In genomic region chr11:70220920-70221319, GRCh38 we compare ENCODE assay signal across 23 cellular contexts. TPM values are rescaled to one million over a fixed set of nuclear protein-coding genes. Genes with fewer than 3 reads are reported as not detected.
DNase-seq lines count a peak whose midpoint lies in the region; ATAC-seq, FAIRE-seq and TF ChIP-seq lines count a peak whose summit lies in the region.
"Had no signal": no experiment of that assay in that cellular context is flagged by ENCODE, and none has a peak within 500 bp of the region (broad histone marks: within the 10 kb centered on the region; RNA-seq: fewer than 3 reads in every experiment).

No MANE protein-coding gene starts in this region.

- peaks cover under 1 to 5% (median 2%) of the 10 kb centered on the region in 4 experiments; a peak in 5 of 7 replicates for H3K4me1 ChIP-seq in H1 (replicated peaks in 1 of 4; ENCODE audit: control insufficient read depth in 3 of 4, insufficient read depth in 4 of 4, low read length in 3 of 4)
- H3K4me1 ChIP-seq in osteoblast (ENCODE audit: insufficient read depth, low read length) = no peaks in the 10 kb centered on the region

- H4K20me1 ChIP-seq in H1 (replicated peaks in 1 of 2; ENCODE audit: control insufficient read depth in 1 of 2, insufficient read depth in 2 of 2, low read length in 2 of 2) (no peaks in the 10 kb centered on the region), osteoblast (ENCODE audit: insufficient read depth, low read length) (no peaks in the 10 kb centered on the region)

- H3K56ac ChIP-seq in H1 (replicated peaks; ENCODE audit: insufficient read length, low read depth, low read length) = no peak overlapping the region

- no peak overlapping the region for H3K23ac ChIP-seq in H1 (ENCODE audit: insufficient read length)

- H3K14ac ChIP-seq in H1 (ENCODE audit: insufficient read length) = no peak overlapping the region

- H4K5ac ChIP-seq in H1 (ENCODE audit: insufficient read length, low read depth, low read length) = no peak overlapping the region

- H3K27ac ChIP-seq in H1 (ENCODE audit: low read depth, low read length) (no peak overlapping the region), osteoblast (ENCODE audit: low read depth, low read length) (no peak overlapping the region)

- WGBS in H1 (ENCODE audit: extremely low coverage in 1 of 2, insufficient coverage in 1 of 2, insufficient read length in 1 of 2, insufficient replicate concordance in 2 of 2, low coverage in 1 of 2, low lambda C conversion rate in 2 of 2, missing lambda C conversion rate in 1 of 2), 2 experiments = 72% methylated on average over 1 of the region's 1 CpG; no CpG with 5 or more reads in 1 of the 2 experiments

- no peak overlapping the region for H2BK120ac ChIP-seq in H1 (replicated peaks; ENCODE audit: low read depth, low read length)

- no peak for TF ChIP-seq POLR2A in H1 (IDR thresholded peaks at IDR 0.05; ENCODE audit: control extremely low read depth in 1 of 2, low read depth in 2 of 2, low read length in 2 of 2)

- CTCF ChIA-PET in H1 (lab: Charles Lee; ENCODE audit: partially characterized antibody) = interaction anchor here (0.6 to 1.3 kb wide), 3 partner anchors 11 to 328 kb away, joined by 3 to 4 read pairs (median 3); no protein-coding TSS in a partner anchor

- ATAC-seq in HG02885 (IDR thresholded peaks at IDR 0.05; ENCODE audit: poor library complexity, unreplicated experiment) = no peak
- ATAC-seq: HCT116, SK-N-SH treated with all-trans-retinoic acid at 6 μM for 48 hours had no signal

- FAIRE-seq in H1 (lab: Jason Lieb, UNC) = no peak
- FAIRE-seq: GM12892, GM19239, RCC 7860 had no signal

- TF ChIP-seq EP300 in H1 (IDR thresholded peaks at IDR 0.05; ENCODE audit: borderline replicate concordance in 1 of 2, low read depth in 2 of 2, low read length in 2 of 2) = no peak

- no peaks in the 10 kb centered on the region for H3K27me3 ChIP-seq in H1 (replicated peaks in 1 of 4; ENCODE audit: control insufficient read depth in 3 of 4, extremely low read depth in 1 of 4, insufficient read depth in 3 of 4, low read length in 3 of 4)
- no peaks in the 10 kb centered on the region for H3K27me3 ChIP-seq in osteoblast (ENCODE audit: insufficient read depth, low read length)
- H3K27me3 ChIP-seq: MG63 had no signal

- no peaks in the 10 kb centered on the region for H3K36me3 ChIP-seq in H1 (ENCODE audit: control insufficient read depth in 2 of 4, insufficient read depth in 4 of 4, low read length in 3 of 4)
- H3K36me3 ChIP-seq in osteoblast (ENCODE audit: insufficient read depth, low read length) = no peaks in the 10 kb centered on the region
- H3K36me3 ChIP-seq: MG63 had no signal

- no peak overlapping the region for H3K9ac ChIP-seq in H1 (replicated peaks in 1 of 4; ENCODE audit: extremely low read depth in 1 of 4, low read depth in 3 of 4, low read length in 3 of 4)

- H3K18ac ChIP-seq in H1 (ENCODE audit: extremely low read depth, low read length) = no peak overlapping the region

- H2AFZ ChIP-seq in H1 (ENCODE audit: low read length) (no peak overlapping the region), osteoblast (ENCODE audit: low read length) (no peak overlapping the region)

- no peak overlapping the region for H2BK15ac ChIP-seq in H1 (ENCODE audit: low read length)

- peak; percentile 64 for DNase-seq in EL
- peak; percentile 34 for DNase-seq in LHCN-M2 (ENCODE audit: low read depth)
- DNase-seq in H1 (ENCODE audit: low read depth in 1 of 2, low spot score in 2 of 2) = no peak
- DNase-seq in osteoblast (ENCODE audit: insufficient read length, low spot score, missing footprints) = peak; percentile 81
- no peak for DNase-seq in activated CD4-positive, alpha-beta T cell treated with anti-CD3 and anti-CD28 coated beads for 4 hours
- no peak for DNase-seq in DMS153 treated with DMSO at 0.1 percent for 48 hours (lab: John Stamatoyannopoulos, UW; ENCODE audit: unreplicated experiment)
- no peak for DNase-seq in NCI-H2107 treated with DMSO at 0.1 percent for 48 hours (lab: John Stamatoyannopoulos, UW; ENCODE audit: unreplicated experiment)
- DNase-seq: Caco-2, DMS53, GDM1, KBM-7, MG63, NCI-H1105, NCI-H1694 treated with DMSO at 0.1 percent for 48 hours, NCI-H446, NCI-H82, SHP77 had no signal

- no peak overlapping the region for H3K4ac ChIP-seq in H1 (replicated peaks; ENCODE audit: insufficient read length, low read depth, low read length)

- H4K91ac ChIP-seq in H1 (replicated peaks; ENCODE audit: insufficient read length, low read length) = no peak overlapping the region

- POLR2A ChIA-PET in H1 (lab: Charles Lee; ENCODE audit: partially characterized antibody) = no interaction called here

- H2BK5ac ChIP-seq in H1 (ENCODE audit: low read depth, low read length) = no peak overlapping the region

- no peak overlapping the region for H4K8ac ChIP-seq in H1 (ENCODE audit: extremely low read depth, insufficient read depth, low read length)

- no peaks in the 10 kb centered on the region for H3K79me1 ChIP-seq in H1 (ENCODE audit: low read depth, low read length)

- H3K23me2 ChIP-seq in H1 (ENCODE audit: low read depth, low read length) = no peaks in the 10 kb centered on the region

- H3K4me3 ChIP-seq in H1 (ENCODE audit: extremely low read depth in 1 of 4, insufficient read depth in 2 of 4, low read depth in 3 of 4, low read length in 4 of 4) (no peak overlapping the region), osteoblast (ENCODE audit: insufficient read depth, low read length) (no peak overlapping the region)
- H3K4me3 ChIP-seq: MG63 had no signal

- H2BK20ac ChIP-seq in H1 (ENCODE audit: low read length) = 0 out of 2 replicates have a peak overlapping the region, but pooled peaks have one; percentile 43

- no peaks in the 10 kb centered on the region for H3K9me3 ChIP-seq in H1 (ENCODE audit: insufficient read depth in 2 of 2, low read depth in 1 of 2, low read length in 1 of 2)
- H3K9me3 ChIP-seq in osteoblast (ENCODE audit: low read depth, low read length) = no peaks in the 10 kb centered on the region
- H3K9me3 ChIP-seq: MG63 had no signal

- TF ChIP-seq CTCF in H1 (IDR thresholded peaks at IDR 0.05; ENCODE audit: control extremely low read depth in 1 of 3, insufficient read depth in 1 of 3, low read depth in 1 of 3, low read length in 3 of 3) (no peak), osteoblast (IDR thresholded peaks at IDR 0.05; ENCODE audit: extremely low read depth, low read depth, low read length) (no peak)

- H2BK12ac ChIP-seq in H1 (ENCODE audit: low read depth, low read length) = 0 out of 2 replicates have a peak overlapping the region, but pooled peaks have one; percentile 50

- TF ChIP-seq RAD21 in H1 (IDR thresholded peaks at IDR 0.05 in 1 of 2, conservative IDR thresholded peaks at IDR 0.05 in 1 of 2; ENCODE audit: low read depth in 2 of 2, low read length in 2 of 2) = no peak

- peak overlapping the region; percentile 86; the same call in 1 of the 2 replicates for H2AK5ac ChIP-seq in H1 (ENCODE audit: low read depth, low read length)

- no peak overlapping the region for H3K4me2 ChIP-seq in H1 (ENCODE audit: insufficient read depth in 1 of 2, low read depth in 2 of 2, low read length in 2 of 2)
- H3K4me2 ChIP-seq in osteoblast (ENCODE audit: insufficient read depth, low read length) = no peak overlapping the region

- H3K79me2 ChIP-seq in H1 (ENCODE audit: control insufficient read depth in 1 of 2, insufficient read depth in 2 of 2, low read length in 2 of 2) = no peaks in the 10 kb centered on the region
- no peaks in the 10 kb centered on the region for H3K79me2 ChIP-seq in osteoblast (ENCODE audit: insufficient read depth, low read length)

TF ChIP-seq in H1, 55 proteins besides CTCF, POLR2A, EP300 and RAD21 (continues in another document):
- TF ChIP-seq PHF8 (conservative IDR thresholded peaks at IDR 0.05; ENCODE audit: low read depth, low read length) (no peak), TEAD4 (IDR thresholded peaks at IDR 0.05; ENCODE audit: low read depth, low read length) (0 out of 2 replicates have a peak, but pooled peaks have one; percentile 52), RFX5 (IDR thresholded peaks at IDR 0.05; ENCODE audit: borderline replicate concordance, low read depth, low read length) (no peak), RXRA (IDR thresholded peaks at IDR 0.05; ENCODE audit: insufficient read depth, low read depth, low read length) (no peak), KDM4A (IDR thresholded peaks at IDR 0.05; ENCODE audit: low read depth, low read length, severe bottlenecking) (no peak)

RNA-seq across cellular contexts. Expression of gene FADD, which starts 17.8 kb away (rescaled TPM):
- total RNA-seq in LHCN-M2 (2014; rRNA removed) (45.1 and 47.2 TPM in 2 replicates), osteoblast (52.2 and 53.2 TPM in 2 replicates)
- 35.4 TPM for polyA plus RNA-seq in LHCN-M2 (2012)
- total RNA-seq in H1 (2021; fragmentation: NEBNext Ultra II Directional; extraction: Animal tissue kit (Norgen Biotek cat#: 25700)) = 43.8 and 43.9 TPM in 2 replicates
- 29.0 and 37.4 TPM in 2 replicates for polyA plus RNA-seq in H1 (2011; rRNA removed)
- 40.3 TPM for polyA plus RNA-seq in H1 (2011; cell fraction: cytosol; rRNA removed)
- polyA plus RNA-seq in H1 (2011; cell fraction: nucleus; rRNA removed) = 31.3 TPM
- 34.2 to 40.6 TPM (median 39.4 TPM) in 4 replicates for polyA plus RNA-seq in H1 (2012, experiment 1 of 2)
- polyA plus RNA-seq in H1 (2012, experiment 2 of 2) = 42.8 TPM
- 36.2 TPM for polyA plus RNA-seq in H1 (2013, experiment 1 of 2)
- polyA plus RNA-seq in H1 (2013, experiment 2 of 2) = 35.3 TPM
- polyA minus RNA-seq in H1 (2011; rRNA and poly(A)+ RNA removed) = 33.9 and 44.7 TPM in 2 replicates
- 25.3 TPM for polyA minus RNA-seq in H1 (2011; cell fraction: cytosol; rRNA and poly(A)+ RNA removed)
- polyA minus RNA-seq in H1 (2011; cell fraction: nucleus; rRNA and poly(A)+ RNA removed) = 22.5 TPM

RNA-seq across cellular contexts. Expression of gene PPFIA1, which starts 49.6 kb away (rescaled TPM):
- total RNA-seq in LHCN-M2 (2014; rRNA removed) (41.4 and 45.1 TPM in 2 replicates), osteoblast (93.7 and 110 TPM in 2 replicates)
- polyA plus RNA-seq in LHCN-M2 (2012) = 22.9 TPM
- 73.2 and 73.5 TPM in 2 replicates for total RNA-seq in H1 (2021; fragmentation: NEBNext Ultra II Directional; extraction: Animal tissue kit (Norgen Biotek cat#: 25700))
- polyA plus RNA-seq in H1 (2011; rRNA removed) = 44.3 and 54.4 TPM in 2 replicates
- 54.6 TPM for polyA plus RNA-seq in H1 (2011; cell fraction: cytosol; rRNA removed)
- polyA plus RNA-seq in H1 (2011; cell fraction: nucleus; rRNA removed) = 160 TPM
- polyA plus RNA-seq in H1 (2012, experiment 1 of 2) = 33.0 to 41.8 TPM (median 40.1 TPM) in 4 replicates
- 4.9 TPM for polyA plus RNA-seq in H1 (2012, experiment 2 of 2)
- 42.3 TPM for polyA plus RNA-seq in H1 (2013, experiment 1 of 2)
- 41.3 TPM for polyA plus RNA-seq in H1 (2013, experiment 2 of 2)
- polyA minus RNA-seq in H1 (2011; rRNA and poly(A)+ RNA removed) = 144 and 189 TPM in 2 replicates
- polyA minus RNA-seq in H1 (2011; cell fraction: cytosol; rRNA and poly(A)+ RNA removed) = 61.4 TPM
- polyA minus RNA-seq in H1 (2011; cell fraction: nucleus; rRNA and poly(A)+ RNA removed) = 139 TPM

Comparison
In these comparisons a context has a peak if more than half of its experiments do, and no peak if none do; other contexts are left out.
1. DNase-seq: peak in EL (single experiment), LHCN-M2 (single experiment) and osteoblast (single experiment); none in H1 (0 of 2), activated CD4-positive, alpha-beta T cell treated with anti-CD3 and anti-CD28 coated beads for 4 hours (0 of 2), DMS153 treated with DMSO at 0.1 percent for 48 hours (single experiment) and NCI-H2107 treated with DMSO at 0.1 percent for 48 hours (single experiment).